8 cellular contexts compared by ENCODE assay signal in genomic region chr16:56643080-56643778, GRCh38. TPM values are rescaled to one million over a fixed set of nuclear protein-coding genes. Genes with fewer than 3 reads are reported as not detected.
A peak's percentile ranks its signal among the peaks of the same experiment; 100 is the strongest.
DNase-seq lines count a peak whose midpoint lies in the region; ATAC-seq and TF ChIP-seq lines count a peak whose summit lies in the region.

No MANE protein-coding gene starts in this region.

- intact Hi-C loops in body of pancreas (cut with DNase I): no loop called here

- TF ChIP-seq CTCF in body of pancreas (IDR thresholded peaks at IDR 0.05): peak; percentile 34 to 90 (median 72)

- DNase-seq in COLO668 (lab: John Stamatoyannopoulos, UW; ENCODE audit: unreplicated experiment) (peak; percentile 36), T-helper 2 cell (peak; percentile 31 to 91 (median 62)), body of pancreas (peak; percentile 88 to 95 (median 90)), kidney tubule cell (ENCODE audit: low spot score) (peak; percentile 83), COR-L47 (lab: John Stamatoyannopoulos, UW) (no peak)
- DNase-seq in stimulated activated CD4-positive, alpha-beta T cell treated with anti-CD3 and anti-CD28 coated beads, Interleukin-4, amount 100 ng/mL, for 1 hour: peak; percentile 76

- no peaks in the 10 kb centered on the region for H3K9me3 ChIP-seq in body of pancreas

- peak; percentile 94 for ATAC-seq in HG02759 (IDR thresholded peaks at IDR 0.05; ENCODE audit: unreplicated experiment)
- peak; percentile 98 for ATAC-seq in body of pancreas
- no peak for ATAC-seq in HG03139 (IDR thresholded peaks at IDR 0.05; ENCODE audit: unreplicated experiment)

- H3K27me3 ChIP-seq in body of pancreas: no peaks in the 10 kb centered on the region

- TF ChIP-seq POLR2A in body of pancreas (IDR thresholded peaks at IDR 0.05): peak in 2 of 3 donors; percentile 63 to 68

- H3K4me3 ChIP-seq in body of pancreas: no peak overlapping the region

- 2% methylated on average over 16 to 42 of the region's 42 CpGs for WGBS in body of pancreas, 2 donors

- peaks cover 18% of the 10 kb centered on the region for H3K4me1 ChIP-seq in body of pancreas

- H3K27ac ChIP-seq in body of pancreas: peak overlapping the region; percentile 54 to 75 (median 70)

- H3K36me3 ChIP-seq in body of pancreas (replicated peaks in 1 of 2; ENCODE audit: insufficient read depth in 1 of 2, low read depth in 2 of 2): no peaks in the 10 kb centered on the region

RNA-seq across cellular contexts. Expression of gene MT1A, which starts 4.8 kb away (rescaled TPM):
- total RNA-seq in body of pancreas: 100 to 1,000 TPM in 1 of 2 donors, not detected in 1; 268 TPM

RNA-seq across cellular contexts. Expression of gene MT1B, which starts 8.5 kb away (rescaled TPM):
- total RNA-seq in body of pancreas: not detected

RNA-seq across cellular contexts. Expression of gene MT1M, which starts 10.8 kb away (rescaled TPM):
- 100 to 1,000 TPM in 1 of 2 donors, 1 to 10 TPM in 1; 9.6 to 112 TPM for total RNA-seq in body of pancreas

RNA-seq across cellular contexts. Expression of gene MT1F, which starts 14.5 kb away (rescaled TPM):
- 10 to 100 TPM; 27.5 to 92.0 TPM for total RNA-seq in body of pancreas

RNA-seq across cellular contexts. Expression of gene MT1E, which starts 17.6 kb away (rescaled TPM):
- 100 to 1,000 TPM in 1 of 2 donors, 10 to 100 TPM in 1; 99.9 to 679 TPM for total RNA-seq in body of pancreas
